ENCODE assay signal across 8 cellular contexts in genomic region chr12:51238510-51239334, GRCh38.
DNase-seq lines count a peak whose midpoint lies in the region; ATAC-seq, FAIRE-seq and TF ChIP-seq lines count a peak whose summit lies in the region.

A gene with protein sequence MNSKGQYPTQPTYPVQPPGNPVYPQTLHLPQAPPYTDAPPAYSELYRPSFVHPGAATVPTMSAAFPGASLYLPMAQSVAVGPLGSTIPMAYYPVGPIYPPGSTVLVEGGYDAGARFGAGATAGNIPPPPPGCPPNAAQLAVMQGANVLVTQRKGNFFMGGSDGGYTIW (plus strand): TSS chr12:51238826. CDS start chr12:51238908, 82 bp downstream.

- peak; percentile 42; the same call in 1 of the 2 replicates for TF ChIP-seq POLR2A in H54 (IDR thresholded peaks at IDR 0.05; ENCODE audit: low read depth, low read length)

- H3K9me3 Mint-ChIP-seq in nephron progenitor cell, result no peaks in the 10 kb centered on the region
- H3K9me3 Mint-ChIP-seq in stimulated activated naive CD8-positive, alpha-beta T cell treated with anti-CD3 and anti-CD28 coated beads, Interleukin-15, amount 100 ng/mL, for 72 hours, result no peaks in the 10 kb centered on the region

- H3K27me3 ChIP-seq in RWPE2 (ENCODE audit: insufficient read depth, poor library complexity, severe bottlenecking), result no peaks in the 10 kb centered on the region

- peaks cover 9% of the 10 kb centered on the region for H3K36me3 ChIP-seq in ES-I3 (ENCODE audit: insufficient read depth, low read length)
- H3K36me3 ChIP-seq in RWPE2 (ENCODE audit: low read depth), result peaks cover 37% of the 10 kb centered on the region

- peak within 1 kb of the TSS; percentile 100 for H3K27ac Mint-ChIP-seq in nephron progenitor cell
- H3K27ac Mint-ChIP-seq in stimulated activated naive CD8-positive, alpha-beta T cell treated with anti-CD3 and anti-CD28 coated beads, Interleukin-15, amount 100 ng/mL, for 72 hours, result peak within 1 kb of the TSS; percentile 99 to 100

- peaks cover 22% of the 10 kb centered on the region for H3K4me1 Mint-ChIP-seq in nephron progenitor cell
- peaks cover 47% of the 10 kb centered on the region for H3K4me1 Mint-ChIP-seq in stimulated activated naive CD8-positive, alpha-beta T cell treated with anti-CD3 and anti-CD28 coated beads, Interleukin-15, amount 100 ng/mL, for 72 hours

- H3K4me3 ChIP-seq in RWPE2 (ENCODE audit: severe bottlenecking) (peak within 1 kb of the TSS; percentile 96), fibroblast of pulmonary artery (replicated peaks; ENCODE audit: low read depth, low read length) (peak within 1 kb of the TSS; percentile 100)

- peak within 1 kb of the TSS; percentile 70 for H3K27ac ChIP-seq in RWPE2 (ENCODE audit: poor library complexity, severe bottlenecking)

- H3K9ac ChIP-seq in ES-I3 (ENCODE audit: low read depth, low read length), result peak within 1 kb of the TSS; percentile 100

- peak; percentile 93 for ATAC-seq in RWPE2 (ENCODE audit: low read depth)
- ATAC-seq in stimulated activated naive CD8-positive, alpha-beta T cell treated with anti-CD3 and anti-CD28 coated beads, Interleukin-15, amount 100 ng/mL, for 72 hours, result peak; percentile 95

- H3K9me3 ChIP-seq in ES-I3 (ENCODE audit: control insufficient read depth, insufficient read depth, low read length), result no peaks in the 10 kb centered on the region
- no peaks in the 10 kb centered on the region for H3K9me3 ChIP-seq in RWPE2 (ENCODE audit: severe bottlenecking)

- peak; percentile 94 for DNase-seq in H54 (ENCODE audit: insufficient read length, low spot score)
- DNase-seq in LoVo (ENCODE audit: low spot score), result peak; percentile 99
- DNase-seq in RWPE2 (ENCODE audit: low spot score), result peak; percentile 95
- DNase-seq in activated T-helper 9 cell treated with anti-CD3 and anti-CD28 coated beads, Interleukin-2, amount 50 U/mL, for 16 hours (ENCODE audit: low read depth), result peak; percentile 93
- DNase-seq in fibroblast of pulmonary artery (ENCODE audit: low read depth), result peak; percentile 97
- peak; percentile 98 for DNase-seq in nephron progenitor cell
- DNase-seq in stimulated activated naive CD8-positive, alpha-beta T cell treated with anti-CD3 and anti-CD28 coated beads, Interleukin-15, amount 100 ng/mL, for 72 hours, result peak; percentile 90 to 95

- peak within 1 kb of the TSS; percentile 95 for H3K4me3 Mint-ChIP-seq in nephron progenitor cell
- H3K4me3 Mint-ChIP-seq in stimulated activated naive CD8-positive, alpha-beta T cell treated with anti-CD3 and anti-CD28 coated beads, Interleukin-15, amount 100 ng/mL, for 72 hours, result peak within 1 kb of the TSS; percentile 90 to 95

- TF ChIP-seq CTCF in RWPE2 (IDR thresholded peaks at IDR 0.05; ENCODE audit: poor library complexity, severe bottlenecking) (peak; percentile 13), fibroblast of pulmonary artery (IDR thresholded peaks at IDR 0.05; ENCODE audit: low read length, missing control alignments) (peak; percentile 28), nephron progenitor cell (IDR thresholded peaks at IDR 0.05) (no peak)

- FAIRE-seq in H54 (lab: Jason Lieb, UNC), result peak; percentile 65

- peaks cover 9% of the 10 kb centered on the region for H3K27me3 Mint-ChIP-seq in nephron progenitor cell (ENCODE audit: low read depth, poor library complexity)
- no peaks in the 10 kb centered on the region for H3K27me3 Mint-ChIP-seq in stimulated activated naive CD8-positive, alpha-beta T cell treated with anti-CD3 and anti-CD28 coated beads, Interleukin-15, amount 100 ng/mL, for 72 hours

- H3K4me1 ChIP-seq in ES-I3 (ENCODE audit: insufficient read depth, low read length) (no peaks in the 10 kb centered on the region), RWPE2 (ENCODE audit: insufficient read depth, poor library complexity, severe bottlenecking) (no peaks in the 10 kb centered on the region)

- H3K36me3 Mint-ChIP-seq in nephron progenitor cell (ENCODE audit: low read depth), result peaks cover 20% of the 10 kb centered on the region

Comparison
In these comparisons a context has a peak if more than half of its experiments do, and no peak if none do; other contexts are left out.
1. Peak in every context shown above with its lines: DNase-seq, ATAC-seq, H3K4me3 ChIP-seq and H3K27ac ChIP-seq.